In genomic region chr11:117587416-117587815, GRCh38 we compare ENCODE assay signal across 36 cellular contexts.
"Had no signal": no experiment of that assay in that cellular context is flagged by ENCODE, and none has a peak within 500 bp of the region (broad histone marks: within the 10 kb centered on the region; RNA-seq: fewer than 3 reads in every experiment).

No MANE protein-coding gene starts in this region.

- H3K4me1 Mint-ChIP-seq: activated B cell treated with CpG ODN at 0.5 μM for 24 hours; activated CD4-positive, alpha-beta T cell treated with anti-CD3 and anti-CD28 coated beads, Interleukin-2, amount 10 ng/mL, durations not matched to agents 24 days and 14 days; activated naive CD8-positive, alpha-beta T cell treated with anti-CD3 and anti-CD28 coated beads for 36 hours; activated T-helper 17 cell treated with anti-CD3 and anti-CD28 coated beads, Interleukin-2, amount 50 U/mL, for 72 hours had no signal

- ATAC-seq: activated CD8-positive, alpha-beta T cell treated with anti-CD3 and anti-CD28 coated beads for 36 hours; activated naive CD4-positive, alpha-beta T cell treated with anti-CD3 and anti-CD28 coated beads, Interleukin-2, amount 50 U/mL, for 72 hours; activated T-cell treated with anti-CD3 and anti-CD28 coated beads, Interleukin-2, amount 50 U/mL, for 4 hours; activated T-cell treated with anti-CD3 and anti-CD28 coated beads, Interleukin-2, amount 50 U/mL, for 72 hours; activated T-helper 17 cell treated with anti-CD3 and anti-CD28 coated beads, Interleukin-2, amount 50 U/mL, for 72 hours; body of pancreas had no signal

- H3K27ac Mint-ChIP-seq: activated B cell treated with CpG ODN at 0.5 μM for 24 hours; activated CD4-positive, alpha-beta memory T cell treated with anti-CD3 and anti-CD28 coated beads for 36 hours; activated CD4-positive, alpha-beta T cell treated with anti-CD3 and anti-CD28 coated beads, Interleukin-2, amount 10 ng/mL, durations not matched to agents 24 days and 14 days; activated CD8-positive, alpha-beta T cell treated with anti-CD3 and anti-CD28 coated beads for 36 hours; activated naive CD4-positive, alpha-beta T cell treated with anti-CD3 and anti-CD28 coated beads for 36 hours; activated naive CD4-positive, alpha-beta T cell treated with anti-CD3 and anti-CD28 coated beads, Interleukin-2, amount 50 U/mL, for 72 hours; activated naive CD8-positive, alpha-beta T cell treated with anti-CD3 and anti-CD28 coated beads for 36 hours; activated T-cell treated with anti-CD3 and anti-CD28 coated beads, Interleukin-2, amount 50 U/mL, for 72 hours; activated T-helper 1 cell treated with anti-CD3 and anti-CD28 coated beads, Interleukin-12 subunit alpha, Interleukin-12 subunit beta, Interleukin-2, Interleukin-4 antibody, amounts not matched to agents 30 ng/mL and 10 ng/mL and 1 ng/mL, durations not matched to agents 14 hours and 24 hours and 36 hours; activated T-helper 17 cell treated with anti-CD3 and anti-CD28 coated beads, Interleukin-2, amount 50 U/mL, for 72 hours; T-helper 1 cell treated with Interleukin-12 subunit alpha and Interleukin-12 subunit beta and Interleukin-4 antibody, amounts not matched to agents 30 μg/mL and 1 μg/mL, for 36 hours; T-helper 2 cell treated with Interferon-gamma antibody and Interleukin-4, amounts not matched to agents 5 μg/mL and 100 μg/mL, for 36 hours had no signal

- DNase-seq: activated B cell treated with CpG ODN at 0.5 μM for 24 hours; activated CD4-positive, alpha-beta memory T cell treated with anti-CD3 and anti-CD28 coated beads for 36 hours; activated CD4-positive, alpha-beta T cell treated with anti-CD3 and anti-CD28 coated beads for 4 hours; activated CD4-positive, alpha-beta T cell treated with anti-CD3 and anti-CD28 coated beads, Interleukin-2, amount 10 ng/mL, durations not matched to agents 24 days and 14 days; activated CD4-positive, alpha-beta T cell treated with anti-CD3 and anti-CD28 coated beads, Interleukin-2, amount 50 U/mL, for 1 hour; activated CD4-positive, alpha-beta T cell treated with anti-CD3 and anti-CD28 coated beads, Interleukin-2, amount 50 U/mL, for 4 hours; activated CD4-positive, CD25-positive, alpha-beta regulatory T cell treated with anti-CD3 and anti-CD28 coated beads, Interleukin-2, amount 50 U/mL, for 72 hours; activated CD8-positive, alpha-beta memory T cell treated with anti-CD3 and anti-CD28 coated beads, Interleukin-2, amount 50 U/mL, for 4 hours; activated CD8-positive, alpha-beta T cell treated with anti-CD3 and anti-CD28 coated beads for 36 hours; activated gamma-delta T cell treated with Interleukin-2 at 50 U/mL for 16 hours; activated naive CD4-positive, alpha-beta T cell; activated naive CD4-positive, alpha-beta T cell treated with anti-CD3 and anti-CD28 coated beads for 36 hours; activated naive CD4-positive, alpha-beta T cell treated with anti-CD3 and anti-CD28 coated beads, Interleukin-2, amount 50 U/mL, for 16 hours; activated naive CD8-positive, alpha-beta T cell treated with anti-CD3 and anti-CD28 coated beads for 36 hours; activated T-cell treated with anti-CD3 and anti-CD28 coated beads for 4 hours; activated T-cell treated with anti-CD3 and anti-CD28 coated beads, Interleukin-2, amount 50 U/mL, for 1 hour; activated T-cell treated with anti-CD3 and anti-CD28 coated beads, Interleukin-2, amount 50 U/mL, for 4 hours; activated T-cell treated with anti-CD3 and anti-CD28 coated beads, Interleukin-2, amount 50 U/mL, for 72 hours; adrenal gland; amniotic stem cell; aorta; body of pancreas; brain microvascular endothelial cell; central memory CD4-positive, alpha-beta T cell; SW 1271; T-helper 1 cell; T-helper 2 cell; T-helper 9 cell had no signal

- H3K27me3 ChIP-seq: adrenal gland, body of pancreas, breast epithelium had no signal

- H3K4me3 ChIP-seq: adrenal gland, body of pancreas, breast epithelium, cardiac muscle cell had no signal

- H3K36me3 Mint-ChIP-seq: activated CD4-positive, alpha-beta memory T cell treated with anti-CD3 and anti-CD28 coated beads for 36 hours; activated naive CD4-positive, alpha-beta T cell treated with anti-CD3 and anti-CD28 coated beads, Interleukin-2, amount 50 U/mL, for 72 hours; activated naive CD8-positive, alpha-beta T cell treated with anti-CD3 and anti-CD28 coated beads for 36 hours had no signal

- H3K4me1 ChIP-seq: adrenal gland, body of pancreas, breast epithelium had no signal

- H3K4me3 Mint-ChIP-seq: activated B cell treated with CpG ODN at 0.5 μM for 24 hours; activated CD4-positive, alpha-beta memory T cell treated with anti-CD3 and anti-CD28 coated beads for 36 hours; activated CD4-positive, alpha-beta T cell treated with anti-CD3 and anti-CD28 coated beads, Interleukin-2, amount 10 ng/mL, durations not matched to agents 24 days and 14 days; activated CD8-positive, alpha-beta T cell treated with anti-CD3 and anti-CD28 coated beads for 36 hours; activated naive CD4-positive, alpha-beta T cell treated with anti-CD3 and anti-CD28 coated beads for 36 hours; activated naive CD8-positive, alpha-beta T cell treated with anti-CD3 and anti-CD28 coated beads for 36 hours; activated T-cell treated with anti-CD3 and anti-CD28 coated beads, Interleukin-2, amount 50 U/mL, for 4 hours; activated T-cell treated with anti-CD3 and anti-CD28 coated beads, Interleukin-2, amount 50 U/mL, for 72 hours; activated T-helper 1 cell treated with anti-CD3 and anti-CD28 coated beads, Interleukin-12 subunit alpha, Interleukin-12 subunit beta, Interleukin-2, Interleukin-4 antibody, amounts not matched to agents 30 ng/mL and 10 ng/mL and 1 ng/mL, durations not matched to agents 14 hours and 24 hours and 36 hours; activated T-helper 17 cell treated with anti-CD3 and anti-CD28 coated beads, Interleukin-2, amount 50 U/mL, for 72 hours; T-helper 1 cell treated with Interleukin-12 subunit alpha and Interleukin-12 subunit beta and Interleukin-4 antibody, amounts not matched to agents 30 μg/mL and 1 μg/mL, for 36 hours; T-helper 2 cell treated with Interferon-gamma antibody and Interleukin-4, amounts not matched to agents 5 μg/mL and 100 μg/mL, for 36 hours had no signal

- H3K36me3 ChIP-seq: adrenal gland, brain microvascular endothelial cell, breast epithelium, cardiac muscle cell had no signal

- H3K27me3 Mint-ChIP-seq: activated CD8-positive, alpha-beta T cell treated with anti-CD3 and anti-CD28 coated beads for 36 hours; activated naive CD8-positive, alpha-beta T cell treated with anti-CD3 and anti-CD28 coated beads for 36 hours had no signal

- H3K27ac ChIP-seq: adrenal gland, body of pancreas, brain microvascular endothelial cell, breast epithelium, cardiac muscle cell, VCaP had no signal

- H3K9me3 ChIP-seq: adrenal gland, body of pancreas, breast epithelium had no signal

- H3K9me3 Mint-ChIP-seq: activated B cell treated with CpG ODN at 0.5 μM for 24 hours; activated CD4-positive, alpha-beta memory T cell treated with anti-CD3 and anti-CD28 coated beads for 36 hours; activated CD4-positive, alpha-beta T cell treated with anti-CD3 and anti-CD28 coated beads, Interleukin-2, amount 10 ng/mL, durations not matched to agents 24 days and 14 days; activated CD8-positive, alpha-beta T cell treated with anti-CD3 and anti-CD28 coated beads for 36 hours; activated naive CD4-positive, alpha-beta T cell treated with anti-CD3 and anti-CD28 coated beads for 36 hours; activated naive CD4-positive, alpha-beta T cell treated with anti-CD3 and anti-CD28 coated beads, Interleukin-2, amount 50 U/mL, for 72 hours; activated naive CD8-positive, alpha-beta T cell treated with anti-CD3 and anti-CD28 coated beads for 36 hours; activated T-cell treated with anti-CD3 and anti-CD28 coated beads, Interleukin-2, amount 50 U/mL, for 4 hours; activated T-cell treated with anti-CD3 and anti-CD28 coated beads, Interleukin-2, amount 50 U/mL, for 72 hours; activated T-helper 1 cell treated with anti-CD3 and anti-CD28 coated beads, Interleukin-12 subunit alpha, Interleukin-12 subunit beta, Interleukin-2, Interleukin-4 antibody, amounts not matched to agents 30 ng/mL and 10 ng/mL and 1 ng/mL, durations not matched to agents 14 hours and 24 hours and 36 hours; activated T-helper 17 cell treated with anti-CD3 and anti-CD28 coated beads, Interleukin-2, amount 50 U/mL, for 72 hours; T-helper 1 cell treated with Interleukin-12 subunit alpha and Interleukin-12 subunit beta and Interleukin-4 antibody, amounts not matched to agents 30 μg/mL and 1 μg/mL, for 36 hours; T-helper 2 cell treated with Interferon-gamma antibody and Interleukin-4, amounts not matched to agents 5 μg/mL and 100 μg/mL, for 36 hours had no signal
